In genomic region chr14:92121670-92122350, GRCh38 we compare ENCODE assay signal across 8 cellular contexts. TPM values are rescaled to one million over a fixed set of nuclear protein-coding genes. Genes with fewer than 3 reads are reported as not detected.
DNase-seq lines count a peak whose midpoint lies in the region; ATAC-seq and TF ChIP-seq lines count a peak whose summit lies in the region.

CPSF2 (plus strand) TSS chr14:92121969; CDS start chr14:92130985, 9,016 bp downstream.
NDUFB1 (minus strand) TSS chr14:92121706; CDS start chr14:92117637, 4,069 bp downstream.

- DNase-seq in NCI-H1105 (lab: John Stamatoyannopoulos, UW) (peak; percentile 69), T-helper 1 cell (peak; percentile 67 to 84 (median 77)), adrenal gland (peak; percentile 82 to 88 (median 86)), heart left ventricle (peak; percentile 88 to 91 (median 90)), progenitor cell of endocrine pancreas (ENCODE audit: low spot score, unreplicated experiment) (peak; percentile 66), ureter (ENCODE audit: low spot score) (peak; percentile 85)

- H3K9me3 Mint-ChIP-seq in progenitor cell of endocrine pancreas (ENCODE audit: low read depth): no peaks in the 10 kb centered on the region

- TF ChIP-seq POLR2A in adrenal gland (IDR thresholded peaks at IDR 0.05): peak; percentile 37 to 57
- peak in 1 of 2 donors; percentile 57 for TF ChIP-seq POLR2A in heart left ventricle (IDR thresholded peaks at IDR 0.05)

- H3K27me3 ChIP-seq in adrenal gland (no peaks in the 10 kb centered on the region), heart left ventricle (no peaks in the 10 kb centered on the region)

- H3K27ac ChIP-seq in adrenal gland (peak within 1 kb of the TSS; percentile 89 to 96 (median 93)), heart left ventricle (peak within 1 kb of the TSS; percentile 91 to 99 (median 96))

- H3K4me3 ChIP-seq in GM12875 (ENCODE audit: low read depth, low read length) (peak within 1 kb of the TSS; percentile 99), adrenal gland (peak within 1 kb of the TSS; percentile 60 to 100 (median 78)), heart left ventricle (peak within 1 kb of the TSS; percentile 59 to 97 (median 86))

- intact Hi-C loops in adrenal gland (cut with DNase I) (no loop called here), heart left ventricle (cut with DNase I) (loop anchor here in 8 of 10 donors (1.0 to 10.0 kb wide), 7 partner anchors 15 to 670 kb away; partner anchors contain the start of genes ATXN3 (in 3 of the 8) and GOLGA5 (in 1 of the 8))

- peaks cover 10 to 43% of the 10 kb centered on the region in 2 donors for H3K4me1 ChIP-seq in adrenal gland (replicated peaks in 1 of 2)
- H3K4me1 ChIP-seq in heart left ventricle: peaks cover 0 to 62% (median 33%) of the 10 kb centered on the region in 12 donors

- H3K36me3 Mint-ChIP-seq in progenitor cell of endocrine pancreas (ENCODE audit: insufficient read depth): peaks cover 4% of the 10 kb centered on the region

- H3K27ac Mint-ChIP-seq in progenitor cell of endocrine pancreas: peak within 1 kb of the TSS; percentile 100

- H3K9me3 ChIP-seq in adrenal gland (replicated peaks in 1 of 3) (no peaks in the 10 kb centered on the region), heart left ventricle (no peaks in the 10 kb centered on the region)

- no peak for TF ChIP-seq CTCF in GM12875 (IDR thresholded peaks at IDR 0.05; ENCODE audit: borderline replicate concordance, insufficient read depth, low read depth, low read length)
- peak in 4 of 6 experiments; percentile 2 to 46 (median 30) for TF ChIP-seq CTCF in adrenal gland (IDR thresholded peaks at IDR 0.05)
- peak in 1 of 12 donors; percentile 17 for TF ChIP-seq CTCF in heart left ventricle (IDR thresholded peaks at IDR 0.05)
- TF ChIP-seq CTCF in progenitor cell of endocrine pancreas (IDR thresholded peaks at IDR 0.05; ENCODE audit: unreplicated experiment): no peak

- WGBS in adrenal gland, 4 donors: 0 to 1% (median 0%) methylated on average over 33 to 55 of the region's 55 CpGs
- WGBS in heart left ventricle, 4 donors: 0 to 1% (median 1%) methylated on average over 50 to 55 of the region's 55 CpGs

- peak within 1 kb of the TSS; percentile 98 for H3K4me3 Mint-ChIP-seq in progenitor cell of endocrine pancreas (ENCODE audit: low read depth)

- peaks cover 20% of the 10 kb centered on the region for H3K4me1 Mint-ChIP-seq in progenitor cell of endocrine pancreas (ENCODE audit: low read depth)

- H3K36me3 ChIP-seq in adrenal gland (replicated peaks in 1 of 2) (peaks cover 0 to 22% of the 10 kb centered on the region in 2 donors), heart left ventricle (peaks cover 0 to 42% (median 33%) of the 10 kb centered on the region in 9 donors)

- peak; percentile 76 for ATAC-seq in HG02623 (IDR thresholded peaks at IDR 0.05; ENCODE audit: unreplicated experiment)
- ATAC-seq in heart left ventricle: peak; percentile 91 to 95 (median 94)

- H3K27me3 Mint-ChIP-seq in progenitor cell of endocrine pancreas: no peaks in the 10 kb centered on the region

RNA-seq across cellular contexts. Expression of gene CPSF2, which starts in this region (rescaled TPM):
- total RNA-seq in adrenal gland (10 to 100 TPM; 25.1 to 66.7 (median 42.6) TPM), heart left ventricle (10 to 100 TPM; 24.5 to 51.7 (median 44.2) TPM), progenitor cell of endocrine pancreas (73.5 and 76.2 TPM in 2 replicates), ureter (60.3 TPM)
- polyA plus RNA-seq in adrenal gland (10 to 100 TPM in 1 of 3 donors, 1 to 10 TPM in 2; 4.3 to 70.4 (median 6.9) TPM), heart left ventricle (10 to 100 TPM in 1 of 2 donors, 1 to 10 TPM in 1; 4.8 to 15.3 TPM)

RNA-seq across cellular contexts. Expression of gene NDUFB1, which starts in this region (rescaled TPM):
- total RNA-seq in adrenal gland (100 to 1,000 TPM; 163 to 696 (median 213) TPM), heart left ventricle (1,000 to 10,000 TPM in 2 of 9 donors, 100 to 1,000 TPM in 7; 295 to 1,551 (median 438) TPM), progenitor cell of endocrine pancreas (96.3 and 99.0 TPM in 2 replicates), ureter (87.0 TPM)
- polyA plus RNA-seq in adrenal gland (1,000 to 10,000 TPM in 2 of 3 donors, 100 to 1,000 TPM in 1; 718 to 1,935 (median 1,295) TPM), heart left ventricle (1,000 to 10,000 TPM in 1 of 2 donors, 100 to 1,000 TPM in 1; 719 to 4,751 TPM)

Comparison
In these comparisons a context has a peak if more than half of its experiments do, and no peak if none do; other contexts are left out.
1. Peak in every context shown above with its lines: DNase-seq, ATAC-seq, H3K4me3 ChIP-seq and H3K27ac ChIP-seq.
2. CTCF ChIP-seq: peak in adrenal gland (4 of 6); none in GM12875 (single experiment) and progenitor cell of endocrine pancreas (single experiment).
3. intact Hi-C loops: an anchor here in heart left ventricle (1.0 to 10.0 kb wide); none called in adrenal gland.